1 cellular context compared by ENCODE assay signal in the genomic region with DNA sequence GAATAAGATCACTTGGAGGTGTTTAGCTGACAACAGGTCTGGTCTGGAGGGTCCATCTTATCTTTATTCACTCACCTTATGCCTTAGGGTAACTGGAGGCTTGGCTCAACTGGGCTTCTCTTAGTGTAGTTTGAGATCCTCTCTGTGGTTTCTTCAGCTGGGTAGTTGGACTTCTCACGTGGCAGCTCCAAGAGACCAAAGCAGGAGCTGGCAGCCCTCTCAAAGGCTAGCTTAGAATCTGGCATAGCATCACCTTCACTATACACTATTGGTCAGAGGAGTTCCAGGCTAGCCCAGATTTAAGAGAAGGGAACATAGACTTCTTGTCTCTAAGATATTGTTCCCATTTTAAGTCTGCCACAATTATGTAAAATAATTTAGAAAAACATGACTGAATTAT.
TF ChIP-seq lines count a peak whose summit lies in the region.

No MANE protein-coding gene starts in this region.

TF ChIP-seq in HEK293, 187 proteins besides CTCF, POLR2A, EP300 and RAD21:
- TF ChIP-seq ZNF133 (tag by site-specific recombination; IDR thresholded peaks at IDR 0.05) (no peak), SCRT2 (tag by site-specific recombination; IDR thresholded peaks at IDR 0.05) (peak; percentile 2; the same call in 1 of the 2 replicates)
